In the genomic region with DNA sequence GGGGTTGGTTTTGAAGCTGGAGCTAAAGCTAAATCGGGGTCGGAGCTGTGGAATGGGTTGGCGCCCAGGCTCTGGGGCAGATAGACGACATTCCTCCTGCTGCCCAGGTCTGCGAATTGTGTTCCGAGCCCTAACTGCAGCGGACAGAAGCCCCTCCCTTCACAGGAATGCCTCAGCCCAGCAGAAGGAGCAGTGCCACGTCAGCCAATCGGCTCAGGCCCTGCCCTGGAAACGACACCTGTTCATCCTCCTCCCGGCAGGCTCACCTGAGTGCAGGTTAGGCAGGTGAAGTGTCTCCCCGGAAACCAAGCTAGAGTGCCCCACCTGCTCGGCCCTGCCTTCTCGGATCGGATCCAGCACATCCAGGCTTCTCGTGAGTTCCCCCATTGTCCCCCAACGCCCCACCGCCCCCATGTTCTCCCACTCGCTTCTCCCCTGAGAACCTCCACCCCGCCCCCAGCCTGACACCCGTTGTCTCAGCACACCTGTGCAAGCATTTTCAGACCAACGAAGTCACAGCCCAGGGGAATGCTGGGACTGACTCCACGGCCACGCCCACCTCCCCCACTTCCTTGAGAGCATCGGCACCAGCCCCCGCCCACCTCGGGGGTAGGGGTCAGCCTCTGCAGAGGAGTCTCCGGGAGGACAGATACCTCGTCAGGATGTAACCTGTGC, we compare ENCODE assay signal across 8 cellular contexts. TPM values are rescaled to one million over a fixed set of nuclear protein-coding genes. Genes with fewer than 3 reads are reported as not detected.
DNase-seq lines count a peak whose midpoint lies in the region; ATAC-seq and TF ChIP-seq lines count a peak whose summit lies in the region.

No MANE protein-coding gene starts in this region.

- peak; percentile 95 for ATAC-seq in body of pancreas
- ATAC-seq in right lobe of liver: peak in 1 of 4 donors; percentile 12
- no peak for ATAC-seq in HG03135 (IDR thresholded peaks at IDR 0.05; ENCODE audit: unreplicated experiment)
- no peak for ATAC-seq in HG03469 (IDR thresholded peaks at IDR 0.05; ENCODE audit: unreplicated experiment)
- no peak for ATAC-seq in HG03571 (IDR thresholded peaks at IDR 0.05; ENCODE audit: unreplicated experiment)

- TF ChIP-seq POLR2A in body of pancreas (IDR thresholded peaks at IDR 0.05) (peak; percentile 67 to 87 (median 79)), right lobe of liver (IDR thresholded peaks at IDR 0.05) (no peak), vagina (IDR thresholded peaks at IDR 0.05) (no peak)

- H3K4me1 ChIP-seq in HUES64 (ENCODE audit: insufficient read depth, low read length): peaks cover 17% of the 10 kb centered on the region
- H3K4me1 ChIP-seq in body of pancreas: peaks cover 51% of the 10 kb centered on the region
- peaks cover 0 to 31% (median 4%) of the 10 kb centered on the region in 4 donors for H3K4me1 ChIP-seq in right lobe of liver
- peaks cover 5% of the 10 kb centered on the region for H3K4me1 ChIP-seq in vagina

- H3K4me3 ChIP-seq in HUES64 (ENCODE audit: low read length) (peak overlapping the region; percentile 59), body of pancreas (peak overlapping the region; percentile 14 to 23), right lobe of liver (no peak overlapping the region), vagina (peak overlapping the region in 1 of 2 donors; percentile 2)

- H3K27me3 ChIP-seq in HUES64 (ENCODE audit: insufficient read depth, low read length) (no peaks in the 10 kb centered on the region), body of pancreas (no peaks in the 10 kb centered on the region), right lobe of liver (no peaks in the 10 kb centered on the region), vagina (no peaks in the 10 kb centered on the region)

- H3K36me3 ChIP-seq in HUES64 (ENCODE audit: insufficient read depth, low read length) (no peaks in the 10 kb centered on the region; the same call in 1 of the 2 replicates), body of pancreas (replicated peaks in 1 of 2; ENCODE audit: insufficient read depth in 1 of 2, low read depth in 2 of 2) (no peaks in the 10 kb centered on the region), right lobe of liver (no peaks in the 10 kb centered on the region), vagina (no peaks in the 10 kb centered on the region)

- DNase-seq in body of pancreas: peak; percentile 92 to 96 (median 95)
- DNase-seq in right lobe of liver: peak; percentile 25 to 55 (median 41)
- DNase-seq in vagina (ENCODE audit: extremely low spot score in 2 of 2): peak; percentile 72 to 94

- H3K9me3 ChIP-seq in HUES64 (ENCODE audit: insufficient read depth, low read depth, low read length) (no peaks in the 10 kb centered on the region), body of pancreas (no peaks in the 10 kb centered on the region), right lobe of liver (no peaks in the 10 kb centered on the region), vagina (no peaks in the 10 kb centered on the region)

- TF ChIP-seq CTCF in 22Rv1 (IDR thresholded peaks at IDR 0.05): no peak
- no peak for TF ChIP-seq CTCF in body of pancreas (IDR thresholded peaks at IDR 0.05)
- TF ChIP-seq CTCF in right lobe of liver (IDR thresholded peaks at IDR 0.05): no peak
- TF ChIP-seq CTCF in vagina (IDR thresholded peaks at IDR 0.05): no peak

- intact Hi-C loops in body of pancreas (cut with DNase I): no loop called here
- intact Hi-C loops in right lobe of liver (cut with DNase I): no loop called here
- intact Hi-C loops in vagina (cut with DNase I): no loop called here

- H3K27ac ChIP-seq in 22Rv1 (peak overlapping the region; percentile 47), HUES64 (ENCODE audit: low read depth, low read length) (peak overlapping the region; percentile 63; the same call in 1 of the 2 replicates), body of pancreas (peak overlapping the region; percentile 72 to 84 (median 79)), right lobe of liver (no peak overlapping the region), vagina (no peak overlapping the region)

- 8% methylated on average over 29 of the region's 29 CpGs for WGBS in HUES64
- WGBS in body of pancreas, 2 donors: 3% methylated on average over 17 to 29 of the region's 29 CpGs
- 31% methylated on average over 15 of the region's 29 CpGs for WGBS in right lobe of liver (ENCODE audit: insufficient coverage, low coverage, low lambda C conversion rate, missing lambda C conversion rate)

- peak overlapping the region; percentile 24 for H3K9ac ChIP-seq in HUES64 (ENCODE audit: low read depth, low read length)

RNA-seq across cellular contexts. Expression of a gene that starts 0.8 kb away (rescaled TPM):
- polyA plus RNA-seq in HUES64 (2013, experiment 1 of 2): 8.0 TPM
- polyA plus RNA-seq in HUES64 (2013, experiment 2 of 2): 5.1 TPM
- total RNA-seq in body of pancreas (10 to 100 TPM; 45.8 to 51.1 TPM), right lobe of liver (under 1 TPM in 2 of 6 experiments, not detected in 4; 0.21 to 0.27 TPM), vagina (1.2 TPM)

RNA-seq across cellular contexts. Expression of a gene that starts 14.8 kb away (rescaled TPM):
- 2.5 TPM for polyA plus RNA-seq in HUES64 (2013, experiment 1 of 2)
- 4.1 TPM for polyA plus RNA-seq in HUES64 (2013, experiment 2 of 2)
- total RNA-seq in body of pancreas (10 to 100 TPM in 1 of 2 donors, 1 to 10 TPM in 1; 6.6 to 11.7 TPM), right lobe of liver (1 to 10 TPM in 4 of 6 experiments, under 1 TPM in 2; 0.58 to 2.7 (median 1.7) TPM), vagina (2.2 TPM)

RNA-seq across cellular contexts. Expression of a gene that starts 30.2 kb away (rescaled TPM):
- 1.9 TPM for polyA plus RNA-seq in HUES64 (2013, experiment 1 of 2)
- 2.3 TPM for polyA plus RNA-seq in HUES64 (2013, experiment 2 of 2)
- total RNA-seq in body of pancreas (10 to 100 TPM; 12.2 to 14.0 TPM), right lobe of liver (10 to 100 TPM in 1 of 6 experiments, 1 to 10 TPM in 5; 5.8 to 12.2 (median 8.0) TPM), vagina (36.1 TPM)

Comparison
In these comparisons a context has a peak if more than half of its experiments do, and no peak if none do; other contexts are left out.
1. H3K27ac ChIP-seq: peak in 22Rv1 (single experiment), HUES64 (single experiment) and body of pancreas (4 of 4); none in right lobe of liver (0 of 3) and vagina (single experiment).
2. H3K4me3 ChIP-seq: peak in HUES64 (single experiment) and body of pancreas (2 of 2); none in right lobe of liver (0 of 3).
3. DNase-seq: peak in every context shown above with its lines; median percentile 95 in body of pancreas; 83 in vagina; 41 in right lobe of liver.
4. POLR2A ChIP-seq: peak in body of pancreas (3 of 3); none in right lobe of liver (single experiment) and vagina (0 of 2).
5. RNA of a gene that starts 0.8 kb away (total RNA-seq): 45.8 to 51.1 TPM in body of pancreas; 1.2 TPM in vagina (single experiment) and 0.21 to 0.27 TPM in right lobe of liver; every median in the first group is over 10 times any median in the second.